Comparison of ENCODE assay signal across 1 cellular context in the genomic region with DNA sequence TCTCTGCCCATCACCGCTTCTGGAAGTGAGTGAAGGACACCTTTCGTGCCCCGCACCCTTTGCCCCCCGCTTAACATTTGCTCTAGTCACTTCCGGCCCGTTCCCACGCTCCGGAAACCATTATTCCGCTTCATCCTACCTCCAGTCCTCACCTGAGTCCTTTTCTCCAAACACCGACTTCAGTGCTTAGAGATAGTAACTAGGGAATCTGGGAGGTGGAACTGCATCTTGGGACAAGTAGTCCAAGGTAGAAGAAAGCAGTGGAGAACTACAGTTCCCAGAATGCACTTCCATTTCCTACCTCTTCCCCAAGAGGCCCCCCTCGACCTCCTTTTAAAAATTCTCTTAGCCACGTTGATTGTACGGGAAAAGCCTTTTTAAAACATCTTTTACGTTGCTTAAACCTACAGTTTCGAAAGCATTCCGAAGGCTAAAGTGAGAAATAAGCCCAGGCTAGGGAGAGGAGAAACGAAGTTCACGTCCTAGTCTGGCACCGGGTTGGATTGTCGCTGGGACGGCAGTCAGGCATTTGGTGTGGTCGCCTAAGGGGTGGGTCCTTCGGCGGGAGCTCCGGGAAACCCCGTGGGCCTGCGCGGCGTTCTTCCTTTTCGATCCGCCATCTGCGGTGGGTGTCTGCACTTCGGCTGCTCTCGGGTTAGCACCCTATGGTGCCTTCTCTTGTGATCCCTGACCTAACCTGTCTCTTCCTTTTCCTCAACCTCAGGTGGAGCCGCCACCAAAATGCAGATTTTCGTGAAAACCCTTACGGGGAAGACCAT.
TF ChIP-seq lines count a peak whose summit lies in the region.

A gene (minus strand): TSS at position 210 of the 779 bp plus-strand sequence. CDS start 9,882 bp downstream, outside the sequence.
A gene (plus strand): TSS at position 605 of the 779 bp plus-strand sequence. CDS start 137 bp downstream, at position 742.

TF ChIP-seq in HepG2, 621 proteins besides CTCF, POLR2A, EP300 and RAD21 (continued from another document and continues in another):
- TF ChIP-seq, protein P1, sequence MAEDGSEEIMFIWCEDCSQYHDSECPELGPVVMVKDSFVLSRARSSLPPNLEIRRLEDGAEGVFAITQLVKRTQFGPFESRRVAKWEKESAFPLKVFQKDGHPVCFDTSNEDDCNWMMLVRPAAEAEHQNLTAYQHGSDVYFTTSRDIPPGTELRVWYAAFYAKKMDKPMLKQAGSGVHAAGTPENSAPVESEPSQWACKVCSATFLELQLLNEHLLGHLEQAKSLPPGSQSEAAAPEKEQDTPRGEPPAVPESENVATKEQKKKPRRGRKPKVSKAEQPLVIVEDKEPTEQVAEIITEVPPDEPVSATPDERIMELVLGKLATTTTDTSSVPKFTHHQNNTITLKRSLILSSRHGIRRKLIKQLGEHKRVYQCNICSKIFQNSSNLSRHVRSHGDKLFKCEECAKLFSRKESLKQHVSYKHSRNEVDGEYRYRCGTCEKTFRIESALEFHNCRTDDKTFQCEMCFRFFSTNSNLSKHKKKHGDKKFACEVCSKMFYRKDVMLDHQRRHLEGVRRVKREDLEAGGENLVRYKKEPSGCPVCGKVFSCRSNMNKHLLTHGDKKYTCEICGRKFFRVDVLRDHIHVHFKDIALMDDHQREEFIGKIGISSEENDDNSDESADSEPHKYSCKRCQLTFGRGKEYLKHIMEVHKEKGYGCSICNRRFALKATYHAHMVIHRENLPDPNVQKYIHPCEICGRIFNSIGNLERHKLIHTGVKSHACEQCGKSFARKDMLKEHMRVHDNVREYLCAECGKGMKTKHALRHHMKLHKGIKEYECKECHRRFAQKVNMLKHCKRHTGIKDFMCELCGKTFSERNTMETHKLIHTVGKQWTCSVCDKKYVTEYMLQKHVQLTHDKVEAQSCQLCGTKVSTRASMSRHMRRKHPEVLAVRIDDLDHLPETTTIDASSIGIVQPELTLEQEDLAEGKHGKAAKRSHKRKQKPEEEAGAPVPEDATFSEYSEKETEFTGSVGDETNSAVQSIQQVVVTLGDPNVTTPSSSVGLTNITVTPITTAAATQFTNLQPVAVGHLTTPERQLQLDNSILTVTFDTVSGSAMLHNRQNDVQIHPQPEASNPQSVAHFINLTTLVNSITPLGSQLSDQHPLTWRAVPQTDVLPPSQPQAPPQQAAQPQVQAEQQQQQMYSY (CRISPR knock-in tag; IDR thresholded peaks at IDR 0.05), result peak; percentile 62
- TF ChIP-seq ZC3H4 (CRISPR knock-in tag; IDR thresholded peaks at IDR 0.05; ENCODE audit: borderline replicate concordance), result 0 out of 2 replicates have a peak, but pooled peaks have one; percentile 29
- TF ChIP-seq, protein P2, sequence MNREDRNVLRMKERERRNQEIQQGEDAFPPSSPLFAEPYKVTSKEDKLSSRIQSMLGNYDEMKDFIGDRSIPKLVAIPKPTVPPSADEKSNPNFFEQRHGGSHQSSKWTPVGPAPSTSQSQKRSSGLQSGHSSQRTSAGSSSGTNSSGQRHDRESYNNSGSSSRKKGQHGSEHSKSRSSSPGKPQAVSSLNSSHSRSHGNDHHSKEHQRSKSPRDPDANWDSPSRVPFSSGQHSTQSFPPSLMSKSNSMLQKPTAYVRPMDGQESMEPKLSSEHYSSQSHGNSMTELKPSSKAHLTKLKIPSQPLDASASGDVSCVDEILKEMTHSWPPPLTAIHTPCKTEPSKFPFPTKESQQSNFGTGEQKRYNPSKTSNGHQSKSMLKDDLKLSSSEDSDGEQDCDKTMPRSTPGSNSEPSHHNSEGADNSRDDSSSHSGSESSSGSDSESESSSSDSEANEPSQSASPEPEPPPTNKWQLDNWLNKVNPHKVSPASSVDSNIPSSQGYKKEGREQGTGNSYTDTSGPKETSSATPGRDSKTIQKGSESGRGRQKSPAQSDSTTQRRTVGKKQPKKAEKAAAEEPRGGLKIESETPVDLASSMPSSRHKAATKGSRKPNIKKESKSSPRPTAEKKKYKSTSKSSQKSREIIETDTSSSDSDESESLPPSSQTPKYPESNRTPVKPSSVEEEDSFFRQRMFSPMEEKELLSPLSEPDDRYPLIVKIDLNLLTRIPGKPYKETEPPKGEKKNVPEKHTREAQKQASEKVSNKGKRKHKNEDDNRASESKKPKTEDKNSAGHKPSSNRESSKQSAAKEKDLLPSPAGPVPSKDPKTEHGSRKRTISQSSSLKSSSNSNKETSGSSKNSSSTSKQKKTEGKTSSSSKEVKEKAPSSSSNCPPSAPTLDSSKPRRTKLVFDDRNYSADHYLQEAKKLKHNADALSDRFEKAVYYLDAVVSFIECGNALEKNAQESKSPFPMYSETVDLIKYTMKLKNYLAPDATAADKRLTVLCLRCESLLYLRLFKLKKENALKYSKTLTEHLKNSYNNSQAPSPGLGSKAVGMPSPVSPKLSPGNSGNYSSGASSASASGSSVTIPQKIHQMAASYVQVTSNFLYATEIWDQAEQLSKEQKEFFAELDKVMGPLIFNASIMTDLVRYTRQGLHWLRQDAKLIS (CRISPR knock-in tag; IDR thresholded peaks at IDR 0.05), result no peak
- TF ChIP-seq FOSL1 (CRISPR knock-in tag; IDR thresholded peaks at IDR 0.05; ENCODE audit: borderline replicate concordance), result no peak
- no peak for TF ChIP-seq SOX6 (IDR thresholded peaks at IDR 0.05)
- peak; percentile 81 for TF ChIP-seq SOX6 (CRISPR knock-in tag; IDR thresholded peaks at IDR 0.05)
- no peak for TF ChIP-seq ZNF30 (CRISPR knock-in tag; IDR thresholded peaks at IDR 0.05)
- no peak for TF ChIP-seq ZMYM3 (CRISPR knock-in tag; IDR thresholded peaks at IDR 0.05)
- TF ChIP-seq MED8 (CRISPR knock-in tag; IDR thresholded peaks at IDR 0.05; ENCODE audit: insufficient replicate concordance), result peak; percentile 58
- TF ChIP-seq CENPT (CRISPR knock-in tag; IDR thresholded peaks at IDR 0.05; ENCODE audit: low read depth), result no peak
- TF ChIP-seq STAG1 (CRISPR knock-in tag; IDR thresholded peaks at IDR 0.05), result peak; percentile 36
- TF ChIP-seq FOXA3 (CRISPR knock-in tag; IDR thresholded peaks at IDR 0.05), result peak; percentile 56
- TF ChIP-seq ZBTB1 (CRISPR knock-in tag; IDR thresholded peaks at IDR 0.05; ENCODE audit: borderline replicate concordance), result no peak
- peak; percentile 81 for TF ChIP-seq PRMT3 (CRISPR knock-in tag; IDR thresholded peaks at IDR 0.05; ENCODE audit: borderline replicate concordance, low read depth)
- TF ChIP-seq SNAI1 (CRISPR knock-in tag; IDR thresholded peaks at IDR 0.05; ENCODE audit: borderline replicate concordance), result no peak; the same call in 1 of the 2 replicates
- no peak for TF ChIP-seq KLF13 (CRISPR knock-in tag; IDR thresholded peaks at IDR 0.05)
- TF ChIP-seq ZNF75D (CRISPR knock-in tag; IDR thresholded peaks at IDR 0.05; ENCODE audit: borderline replicate concordance), result no peak
- TF ChIP-seq ZNF543 (CRISPR knock-in tag; IDR thresholded peaks at IDR 0.05), result peak; percentile 60
- TF ChIP-seq MAFK (conservative IDR thresholded peaks at IDR 0.05 in 1 of 2, IDR thresholded peaks at IDR 0.05 in 1 of 2; ENCODE audit: low read length in 2 of 2), result no peak
- peak; percentile 74 for TF ChIP-seq RBM22 (optimal IDR thresholded peaks at IDR 0.05; ENCODE audit: low read length)
- no peak; the same call in 1 of the 2 replicates for TF ChIP-seq ZNF644 (CRISPR knock-in tag; IDR thresholded peaks at IDR 0.05; ENCODE audit: low read depth)
- peak; percentile 71 for TF ChIP-seq KMT2B (CRISPR knock-in tag; IDR thresholded peaks at IDR 0.05)
- TF ChIP-seq ATF7-NPFF (CRISPR knock-in tag; IDR thresholded peaks at IDR 0.05; ENCODE audit: low read depth), result no peak; the same call in 1 of the 2 replicates
- TF ChIP-seq RFX1 (IDR thresholded peaks at IDR 0.05), result peak; percentile 91
- peak; percentile 55 for TF ChIP-seq RXRB (CRISPR knock-in tag; IDR thresholded peaks at IDR 0.05; ENCODE audit: borderline replicate concordance)
- TF ChIP-seq, protein P3, sequence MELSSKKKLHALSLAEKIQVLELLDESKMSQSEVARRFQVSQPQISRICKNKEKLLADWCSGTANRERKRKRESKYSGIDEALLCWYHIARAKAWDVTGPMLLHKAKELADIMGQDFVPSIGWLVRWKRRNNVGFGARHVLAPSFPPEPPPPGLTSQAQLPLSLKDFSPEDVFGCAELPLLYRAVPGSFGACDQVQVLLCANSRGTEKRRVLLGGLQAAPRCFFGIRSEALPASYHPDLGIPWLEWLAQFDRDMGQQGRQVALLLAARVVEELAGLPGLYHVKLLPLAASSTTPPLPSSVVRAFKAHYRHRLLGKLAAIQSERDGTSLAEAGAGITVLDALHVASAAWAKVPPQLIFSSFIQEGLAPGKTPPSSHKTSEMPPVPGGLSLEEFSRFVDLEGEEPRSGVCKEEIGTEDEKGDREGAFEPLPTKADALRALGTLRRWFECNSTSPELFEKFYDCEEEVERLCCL (CRISPR knock-in tag; IDR thresholded peaks at IDR 0.05; ENCODE audit: borderline replicate concordance), result no peak
- TF ChIP-seq, protein P4, sequence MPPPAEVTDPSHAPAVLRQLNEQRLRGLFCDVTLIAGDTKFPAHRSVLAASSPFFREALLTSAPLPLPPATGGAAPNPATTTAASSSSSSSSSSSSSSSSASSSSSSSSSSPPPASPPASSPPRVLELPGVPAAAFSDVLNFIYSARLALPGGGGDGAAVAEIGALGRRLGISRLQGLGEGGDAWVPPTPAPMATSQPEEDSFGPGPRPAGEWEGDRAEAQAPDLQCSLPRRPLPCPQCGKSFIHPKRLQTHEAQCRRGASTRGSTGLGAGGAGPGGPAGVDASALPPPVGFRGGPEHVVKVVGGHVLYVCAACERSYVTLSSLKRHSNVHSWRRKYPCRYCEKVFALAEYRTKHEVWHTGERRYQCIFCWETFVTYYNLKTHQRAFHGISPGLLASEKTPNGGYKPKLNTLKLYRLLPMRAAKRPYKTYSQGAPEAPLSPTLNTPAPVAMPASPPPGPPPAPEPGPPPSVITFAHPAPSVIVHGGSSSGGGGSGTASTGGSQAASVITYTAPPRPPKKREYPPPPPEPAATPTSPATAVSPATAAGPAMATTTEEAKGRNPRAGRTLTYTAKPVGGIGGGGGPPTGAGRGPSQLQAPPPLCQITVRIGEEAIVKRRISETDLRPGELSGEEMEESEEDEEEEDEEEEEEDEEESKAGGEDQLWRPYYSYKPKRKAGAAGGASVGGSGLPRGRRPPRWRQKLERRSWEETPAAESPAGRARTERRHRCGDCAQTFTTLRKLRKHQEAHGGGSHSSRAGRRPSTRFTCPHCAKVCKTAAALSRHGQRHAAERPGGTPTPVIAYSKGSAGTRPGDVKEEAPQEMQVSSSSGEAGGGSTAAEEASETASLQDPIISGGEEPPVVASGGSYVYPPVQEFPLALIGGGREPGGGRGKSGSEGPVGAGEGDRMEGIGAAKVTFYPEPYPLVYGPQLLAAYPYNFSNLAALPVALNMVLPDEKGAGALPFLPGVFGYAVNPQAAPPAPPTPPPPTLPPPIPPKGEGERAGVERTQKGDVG (CRISPR knock-in tag; IDR thresholded peaks at IDR 0.05; ENCODE audit: borderline replicate concordance), result peak; percentile 54; the same call in 1 of the 2 replicates
- TF ChIP-seq KDM5A (IDR thresholded peaks at IDR 0.05; ENCODE audit: borderline replicate concordance, low read length), result peak; percentile 98
- TF ChIP-seq, protein P5, sequence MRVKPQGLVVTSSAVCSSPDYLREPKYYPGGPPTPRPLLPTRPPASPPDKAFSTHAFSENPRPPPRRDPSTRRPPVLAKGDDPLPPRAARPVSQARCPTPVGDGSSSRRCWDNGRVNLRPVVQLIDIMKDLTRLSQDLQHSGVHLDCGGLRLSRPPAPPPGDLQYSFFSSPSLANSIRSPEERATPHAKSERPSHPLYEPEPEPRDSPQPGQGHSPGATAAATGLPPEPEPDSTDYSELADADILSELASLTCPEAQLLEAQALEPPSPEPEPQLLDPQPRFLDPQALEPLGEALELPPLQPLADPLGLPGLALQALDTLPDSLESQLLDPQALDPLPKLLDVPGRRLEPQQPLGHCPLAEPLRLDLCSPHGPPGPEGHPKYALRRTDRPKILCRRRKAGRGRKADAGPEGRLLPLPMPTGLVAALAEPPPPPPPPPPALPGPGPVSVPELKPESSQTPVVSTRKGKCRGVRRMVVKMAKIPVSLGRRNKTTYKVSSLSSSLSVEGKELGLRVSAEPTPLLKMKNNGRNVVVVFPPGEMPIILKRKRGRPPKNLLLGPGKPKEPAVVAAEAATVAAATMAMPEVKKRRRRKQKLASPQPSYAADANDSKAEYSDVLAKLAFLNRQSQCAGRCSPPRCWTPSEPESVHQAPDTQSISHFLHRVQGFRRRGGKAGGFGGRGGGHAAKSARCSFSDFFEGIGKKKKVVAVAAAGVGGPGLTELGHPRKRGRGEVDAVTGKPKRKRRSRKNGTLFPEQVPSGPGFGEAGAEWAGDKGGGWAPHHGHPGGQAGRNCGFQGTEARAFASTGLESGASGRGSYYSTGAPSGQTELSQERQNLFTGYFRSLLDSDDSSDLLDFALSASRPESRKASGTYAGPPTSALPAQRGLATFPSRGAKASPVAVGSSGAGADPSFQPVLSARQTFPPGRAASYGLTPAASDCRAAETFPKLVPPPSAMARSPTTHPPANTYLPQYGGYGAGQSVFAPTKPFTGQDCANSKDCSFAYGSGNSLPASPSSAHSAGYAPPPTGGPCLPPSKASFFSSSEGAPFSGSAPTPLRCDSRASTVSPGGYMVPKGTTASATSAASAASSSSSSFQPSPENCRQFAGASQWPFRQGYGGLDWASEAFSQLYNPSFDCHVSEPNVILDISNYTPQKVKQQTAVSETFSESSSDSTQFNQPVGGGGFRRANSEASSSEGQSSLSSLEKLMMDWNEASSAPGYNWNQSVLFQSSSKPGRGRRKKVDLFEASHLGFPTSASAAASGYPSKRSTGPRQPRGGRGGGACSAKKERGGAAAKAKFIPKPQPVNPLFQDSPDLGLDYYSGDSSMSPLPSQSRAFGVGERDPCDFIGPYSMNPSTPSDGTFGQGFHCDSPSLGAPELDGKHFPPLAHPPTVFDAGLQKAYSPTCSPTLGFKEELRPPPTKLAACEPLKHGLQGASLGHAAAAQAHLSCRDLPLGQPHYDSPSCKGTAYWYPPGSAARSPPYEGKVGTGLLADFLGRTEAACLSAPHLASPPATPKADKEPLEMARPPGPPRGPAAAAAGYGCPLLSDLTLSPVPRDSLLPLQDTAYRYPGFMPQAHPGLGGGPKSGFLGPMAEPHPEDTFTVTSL (CRISPR knock-in tag; IDR thresholded peaks at IDR 0.05; ENCODE audit: borderline replicate concordance), result no peak; the same call in 1 of the 2 replicates
- peak; percentile 85 for TF ChIP-seq ZNF430 (CRISPR knock-in tag; IDR thresholded peaks at IDR 0.05)
- no peak for TF ChIP-seq SP1 (IDR thresholded peaks at IDR 0.05)
- peak; percentile 63; the same call in 1 of the 2 replicates for TF ChIP-seq SP1 (CRISPR knock-in tag; IDR thresholded peaks at IDR 0.05)
- TF ChIP-seq, protein P6, sequence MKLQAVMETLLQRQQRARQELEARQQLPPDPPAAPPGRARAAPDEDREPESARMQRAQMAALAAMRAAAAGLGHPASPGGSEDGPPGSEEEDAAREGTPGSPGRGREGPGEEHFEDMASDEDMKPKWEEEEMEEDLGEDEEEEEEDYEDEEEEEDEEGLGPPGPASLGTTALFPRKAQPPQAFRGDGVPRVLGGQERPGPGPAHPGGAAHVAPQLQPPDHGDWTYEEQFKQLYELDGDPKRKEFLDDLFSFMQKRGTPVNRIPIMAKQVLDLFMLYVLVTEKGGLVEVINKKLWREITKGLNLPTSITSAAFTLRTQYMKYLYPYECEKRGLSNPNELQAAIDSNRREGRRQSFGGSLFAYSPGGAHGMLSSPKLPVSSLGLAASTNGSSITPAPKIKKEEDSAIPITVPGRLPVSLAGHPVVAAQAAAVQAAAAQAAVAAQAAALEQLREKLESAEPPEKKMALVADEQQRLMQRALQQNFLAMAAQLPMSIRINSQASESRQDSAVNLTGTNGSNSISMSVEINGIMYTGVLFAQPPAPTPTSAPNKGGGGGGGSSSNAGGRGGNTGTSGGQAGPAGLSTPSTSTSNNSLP (IDR thresholded peaks at IDR 0.05; ENCODE audit: low read depth, low read length), result 0 out of 2 replicates have a peak, but pooled peaks have one; percentile 8
